In genomic region chr11:2590951-2591754, GRCh38 we compare ENCODE assay signal across 14 cellular contexts.
A peak's percentile ranks its signal among the peaks of the same experiment; 100 is the strongest.
DNase-seq lines count a peak whose midpoint lies in the region; ATAC-seq and TF ChIP-seq lines count a peak whose summit lies in the region.
"Had no signal": no experiment of that assay in that cellular context is flagged by ENCODE, and none has a peak within 500 bp of the region (broad histone marks: within the 10 kb centered on the region; RNA-seq: fewer than 3 reads in every experiment).

No MANE protein-coding gene starts in this region.

- peaks cover 29% of the 10 kb centered on the region for H3K27me3 ChIP-seq in H7 (ENCODE audit: control insufficient read depth, insufficient read depth, low read length)
- H3K27me3 ChIP-seq in osteoblast (ENCODE audit: insufficient read depth, low read length), result peaks cover 3% of the 10 kb centered on the region
- H3K27me3 ChIP-seq: BLaER1 treated with 17β-estradiol and CSF1 and Interleukin-3, amounts not matched to agents 10 nM and 100 nM; right lobe of liver had no signal

- TF ChIP-seq CTCF in osteoblast (IDR thresholded peaks at IDR 0.05; ENCODE audit: extremely low read depth, low read depth, low read length), result no peak

- no peak overlapping the region for H3K4me2 ChIP-seq in osteoblast (ENCODE audit: insufficient read depth, low read length)
- H3K4me2 ChIP-seq: BLaER1 treated with 17β-estradiol and CSF1 and Interleukin-3, amounts not matched to agents 10 nM and 100 nM had no signal

- peak; percentile 20 for DNase-seq in D341Med (ENCODE audit: low spot score)
- DNase-seq in H7, result peak; percentile 73
- DNase-seq in head of caudate nucleus, result peak; percentile 58 to 98 (median 86)
- peak; percentile 87 for DNase-seq in osteoblast (ENCODE audit: insufficient read length, low spot score, missing footprints)
- DNase-seq in cerebellar nuclear complex (lab: John Stamatoyannopoulos, UW), result no peak
- no peak for DNase-seq in SKM-1 (lab: John Stamatoyannopoulos, UW; ENCODE audit: unreplicated experiment)
- DNase-seq: erythroblast, NCI-H146, T-helper 9 cell had no signal

- no peak overlapping the region for H2AFZ ChIP-seq in osteoblast (ENCODE audit: low read length)

- H3K36me3 ChIP-seq in H7 (replicated peaks; ENCODE audit: control insufficient read depth, insufficient read depth, low read length), result no peaks in the 10 kb centered on the region
- H3K36me3 ChIP-seq in osteoblast (ENCODE audit: insufficient read depth, low read length), result no peaks in the 10 kb centered on the region
- H3K36me3 ChIP-seq: right lobe of liver had no signal

- no peaks in the 10 kb centered on the region for H3K4me1 ChIP-seq in osteoblast (ENCODE audit: insufficient read depth, low read length)
- H3K4me1 ChIP-seq: right lobe of liver had no signal

- intact Hi-C loops in head of caudate nucleus (cut with DNase I), result no loop called here

- H3K4me3 ChIP-seq in H7 (ENCODE audit: insufficient read depth, low read depth, low read length), result no peak overlapping the region
- no peak overlapping the region for H3K4me3 ChIP-seq in osteoblast (ENCODE audit: insufficient read depth, low read length)
- H3K4me3 ChIP-seq: BLaER1 treated with 17β-estradiol and CSF1 and Interleukin-3, amounts not matched to agents 10 nM and 100 nM; right lobe of liver had no signal

- peaks cover 4% of the 10 kb centered on the region for H3K9me3 ChIP-seq in osteoblast (ENCODE audit: low read depth, low read length)
- H3K9me3 ChIP-seq: right lobe of liver had no signal

- H3K27ac ChIP-seq in osteoblast (ENCODE audit: low read depth, low read length), result no peak overlapping the region
- H3K27ac ChIP-seq: BLaER1 treated with 17β-estradiol and CSF1 and Interleukin-3, amounts not matched to agents 10 nM and 100 nM; right lobe of liver; RWPE1 had no signal

- H4K20me1 ChIP-seq in osteoblast (ENCODE audit: insufficient read depth, low read length), result no peaks in the 10 kb centered on the region

- ATAC-seq in HG03520 (IDR thresholded peaks at IDR 0.05; ENCODE audit: unreplicated experiment), result no peak
- no peak for ATAC-seq in HG03342 (IDR thresholded peaks at IDR 0.05; ENCODE audit: unreplicated experiment)
- ATAC-seq: right lobe of liver had no signal

- no peaks in the 10 kb centered on the region for H3K79me2 ChIP-seq in osteoblast (ENCODE audit: insufficient read depth, low read length)

Comparison
In these comparisons a context has a peak if more than half of its experiments do, and no peak if none do; other contexts are left out.
1. DNase-seq: peak in D341Med (single experiment), H7 (single experiment), head of caudate nucleus (42 of 42) and osteoblast (single experiment); none in cerebellar nuclear complex (0 of 2) and SKM-1 (single experiment).